Comparison of ENCODE assay signal across 18 cellular contexts in the genomic region with DNA sequence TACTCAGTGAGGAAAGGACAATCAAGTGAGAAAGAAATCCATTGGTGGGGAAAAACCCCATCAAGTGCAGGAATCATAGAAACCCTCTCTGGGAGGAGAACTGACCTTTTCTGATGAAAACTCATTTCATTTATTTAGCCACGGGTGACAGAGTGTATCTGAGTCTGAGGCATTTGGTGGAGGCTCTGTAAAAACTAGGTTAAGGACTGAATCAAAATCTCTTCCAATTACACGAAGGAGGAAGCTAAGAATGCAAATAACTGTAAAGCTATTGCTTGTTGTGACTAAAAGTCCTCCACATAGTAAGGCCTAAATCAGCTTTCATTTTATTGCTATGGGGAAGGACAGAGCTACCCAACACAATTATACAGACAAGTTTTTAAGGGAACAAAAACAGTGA.
A peak's percentile ranks its signal among the peaks of the same experiment; 100 is the strongest.
DNase-seq lines count a peak whose midpoint lies in the region; ATAC-seq and TF ChIP-seq lines count a peak whose summit lies in the region.
"Had no signal": no experiment of that assay in that cellular context is flagged by ENCODE, and none has a peak within 500 bp of the region (broad histone marks: within the 10 kb centered on the region; RNA-seq: fewer than 3 reads in every experiment).

No MANE protein-coding gene starts in this region.

- no peaks in the 10 kb centered on the region for H3K36me3 Mint-ChIP-seq in endodermal cell (ENCODE audit: low read depth)
- no peaks in the 10 kb centered on the region for H3K36me3 Mint-ChIP-seq in activated CD4-positive, alpha-beta T cell treated with anti-CD3 and anti-CD28 coated beads for 36 hours (ENCODE audit: low read depth)
- H3K36me3 Mint-ChIP-seq: activated naive CD8-positive, alpha-beta T cell treated with anti-CD3 and anti-CD28 coated beads for 36 hours had no signal

- H3K27ac Mint-ChIP-seq in endodermal cell: peak overlapping the region; percentile 90
- H3K27ac Mint-ChIP-seq in activated CD4-positive, alpha-beta T cell treated with anti-CD3 and anti-CD28 coated beads for 36 hours: no peak overlapping the region
- H3K27ac Mint-ChIP-seq: activated CD4-positive, alpha-beta T cell treated with anti-CD3 and anti-CD28 coated beads, Interleukin-2, amount 10 ng/mL, durations not matched to agents 7 days and 5 days; activated naive CD8-positive, alpha-beta T cell treated with anti-CD3 and anti-CD28 coated beads for 36 hours; activated T-cell treated with anti-CD3 and anti-CD28 coated beads, Interleukin-2, amount 50 U/mL, for 24 hours; CD4-positive, alpha-beta T cell had no signal

- TF ChIP-seq POLR2A in transverse colon (IDR thresholded peaks at IDR 0.05): no peak

- H3K4me3 ChIP-seq in SK-N-SH (ENCODE audit: low read depth in 2 of 2, low read length in 1 of 2): no peak overlapping the region
- H3K4me3 ChIP-seq in endodermal cell (ENCODE audit: low read length): no peak overlapping the region
- H3K4me3 ChIP-seq in osteoblast (ENCODE audit: insufficient read depth, low read length): no peak overlapping the region
- no peak overlapping the region for H3K4me3 ChIP-seq in urinary bladder (ENCODE audit: low read depth, low read length)
- no peak overlapping the region for H3K4me3 ChIP-seq in BE2C (ENCODE audit: low read depth, low read length)
- no peak overlapping the region for H3K4me3 ChIP-seq in transverse colon
- H3K4me3 ChIP-seq: MG63 had no signal

- no peaks in the 10 kb centered on the region for H3K36me3 ChIP-seq in SK-N-SH (replicated peaks in 1 of 2; ENCODE audit: control insufficient read depth in 1 of 2, insufficient read depth in 2 of 2, low read length in 1 of 2)
- H3K36me3 ChIP-seq in endodermal cell (ENCODE audit: control insufficient read depth, insufficient read depth, low read length): no peaks in the 10 kb centered on the region
- no peaks in the 10 kb centered on the region for H3K36me3 ChIP-seq in osteoblast (ENCODE audit: insufficient read depth, low read length)
- H3K36me3 ChIP-seq in urinary bladder (ENCODE audit: insufficient read depth): no peaks in the 10 kb centered on the region
- H3K36me3 ChIP-seq in BE2C: no peaks in the 10 kb centered on the region
- no peaks in the 10 kb centered on the region for H3K36me3 ChIP-seq in transverse colon
- H3K36me3 ChIP-seq: MG63 had no signal

- DNase-seq in SK-N-SH (no peak), endodermal cell (no peak), osteoblast (ENCODE audit: insufficient read length, low spot score, missing footprints) (no peak), BE2C (no peak), transverse colon (no peak)
- DNase-seq in activated CD4-positive, alpha-beta T cell treated with anti-CD3 and anti-CD28 coated beads for 36 hours: no peak
- DNase-seq: activated CD4-positive, alpha-beta T cell treated with anti-CD3 and anti-CD28 coated beads, Interleukin-2, amount 10 ng/mL, durations not matched to agents 7 days and 5 days; activated naive CD8-positive, alpha-beta T cell treated with anti-CD3 and anti-CD28 coated beads for 36 hours; activated T-cell treated with anti-CD3 and anti-CD28 coated beads, Interleukin-2, amount 50 U/mL, for 24 hours; CD4-positive, alpha-beta T cell; MG63; NCI-H2029 treated with DMSO at 0.1 percent for 48 hours; T-helper 9 cell had no signal

- H3K9ac ChIP-seq in SK-N-SH: no peak overlapping the region
- peak overlapping the region; percentile 43 for H3K9ac ChIP-seq in endodermal cell (ENCODE audit: extremely low read depth, low read length, poor library complexity, severe bottlenecking)

- no peaks in the 10 kb centered on the region for H3K9me3 ChIP-seq in SK-N-SH
- H3K9me3 ChIP-seq in endodermal cell (ENCODE audit: control insufficient read depth, low read length): no peaks in the 10 kb centered on the region
- no peaks in the 10 kb centered on the region for H3K9me3 ChIP-seq in osteoblast (ENCODE audit: low read depth, low read length)
- no peaks in the 10 kb centered on the region for H3K9me3 ChIP-seq in BE2C
- H3K9me3 ChIP-seq in transverse colon: no peaks in the 10 kb centered on the region
- H3K9me3 ChIP-seq: MG63 had no signal

- H3K79me2 ChIP-seq in SK-N-SH (ENCODE audit: insufficient read depth) (no peaks in the 10 kb centered on the region), osteoblast (ENCODE audit: insufficient read depth, low read length) (no peaks in the 10 kb centered on the region)

- ATAC-seq in SK-N-SH treated with all-trans-retinoic acid at 6 μM for 48 hours: no peak
- ATAC-seq in activated CD4-positive, alpha-beta T cell treated with anti-CD3 and anti-CD28 coated beads for 36 hours: no peak
- ATAC-seq: esophagus mucosa, left lobe of liver had no signal

- intact Hi-C loops in transverse colon (cut with DNase I; ENCODE audit: low total_unique reads): no loop called here
- intact Hi-C loops in activated CD4-positive, alpha-beta T cell treated with anti-CD3 and anti-CD28 coated beads for 36 hours (cut with DNase I, micrococcal nuclease): no loop called here

- TF ChIP-seq EP300 in SK-N-SH (IDR thresholded peaks at IDR 0.05; ENCODE audit: borderline replicate concordance in 1 of 2, low read depth in 1 of 2, low read length in 1 of 2): no peak
- TF ChIP-seq EP300 in transverse colon (IDR thresholded peaks at IDR 0.05; ENCODE audit: low read depth): no peak

- TF ChIP-seq CTCF in SK-N-SH (IDR thresholded peaks at IDR 0.05) (no peak), endodermal cell (conservative IDR thresholded peaks at IDR 0.05) (no peak), osteoblast (IDR thresholded peaks at IDR 0.05; ENCODE audit: extremely low read depth, low read depth, low read length) (no peak), BE2C (IDR thresholded peaks at IDR 0.05; ENCODE audit: low read depth, low read length) (no peak), transverse colon (IDR thresholded peaks at IDR 0.05) (no peak)

- no peak for TF ChIP-seq RAD21 in SK-N-SH (IDR thresholded peaks at IDR 0.05; ENCODE audit: low read length)

- H3K9me3 Mint-ChIP-seq in endodermal cell: no peaks in the 10 kb centered on the region
- no peaks in the 10 kb centered on the region for H3K9me3 Mint-ChIP-seq in activated CD4-positive, alpha-beta T cell treated with anti-CD3 and anti-CD28 coated beads for 36 hours (ENCODE audit: low read depth)
- H3K9me3 Mint-ChIP-seq: activated CD4-positive, alpha-beta T cell treated with anti-CD3 and anti-CD28 coated beads, Interleukin-2, amount 10 ng/mL, durations not matched to agents 7 days and 5 days; activated naive CD8-positive, alpha-beta T cell treated with anti-CD3 and anti-CD28 coated beads for 36 hours; activated T-cell treated with anti-CD3 and anti-CD28 coated beads, Interleukin-2, amount 50 U/mL, for 24 hours; CD4-positive, alpha-beta T cell had no signal

- peaks cover 16% of the 10 kb centered on the region for H3F3A ChIP-seq in SK-N-SH (replicated peaks; ENCODE audit: insufficient read depth)

- H3K4me3 Mint-ChIP-seq in endodermal cell: no peak overlapping the region
- H3K4me3 Mint-ChIP-seq in activated CD4-positive, alpha-beta T cell treated with anti-CD3 and anti-CD28 coated beads for 36 hours: no peak overlapping the region
- H3K4me3 Mint-ChIP-seq: activated CD4-positive, alpha-beta T cell treated with anti-CD3 and anti-CD28 coated beads, Interleukin-2, amount 10 ng/mL, durations not matched to agents 7 days and 5 days; activated naive CD8-positive, alpha-beta T cell treated with anti-CD3 and anti-CD28 coated beads for 36 hours; activated T-cell treated with anti-CD3 and anti-CD28 coated beads, Interleukin-2, amount 50 U/mL, for 24 hours; CD4-positive, alpha-beta T cell had no signal

- H3K9me2 ChIP-seq in SK-N-SH: no peaks in the 10 kb centered on the region

- no peaks in the 10 kb centered on the region for H3K27me3 Mint-ChIP-seq in endodermal cell (ENCODE audit: insufficient read depth)
- H3K27me3 Mint-ChIP-seq in activated CD4-positive, alpha-beta T cell treated with anti-CD3 and anti-CD28 coated beads for 36 hours: peaks cover 2% of the 10 kb centered on the region

- in situ Hi-C loops in transverse colon (cut with MboI; ENCODE audit: low pct_ligation_motif_present in 1 of 4, low pct_unique_long_range_greater_than_20kb in 1 of 4, low sequenced_read_pairs in 3 of 4): no loop called here

- 79% methylated on average over 2 of the region's 2 CpGs for WGBS in SK-N-SH (ENCODE audit: low lambda C conversion rate)
- WGBS in endodermal cell (ENCODE audit: insufficient coverage in 1 of 2, insufficient read length in 1 of 2), 2 experiments: 90 to 100% methylated on average over 1 to 2 of the region's 2 CpGs
- 37% methylated on average over 2 of the region's 2 CpGs for WGBS in urinary bladder
- WGBS in transverse colon (ENCODE audit: low coverage in 1 of 2), 2 donors: 27 to 33% methylated on average over 2 of the region's 2 CpGs

- peaks cover 41% of the 10 kb centered on the region for H3K4me1 Mint-ChIP-seq in endodermal cell
- H3K4me1 Mint-ChIP-seq in activated CD4-positive, alpha-beta T cell treated with anti-CD3 and anti-CD28 coated beads for 36 hours: peaks cover 7% of the 10 kb centered on the region
- H3K4me1 Mint-ChIP-seq: activated CD4-positive, alpha-beta T cell treated with anti-CD3 and anti-CD28 coated beads, Interleukin-2, amount 10 ng/mL, durations not matched to agents 7 days and 5 days had no signal

- H3K4me1 ChIP-seq in SK-N-SH (ENCODE audit: control insufficient read depth in 1 of 2, insufficient read depth in 2 of 2, low read depth in 1 of 2, low read length in 1 of 2) (peaks cover 2 to 37% of the 10 kb centered on the region in 2 experiments), endodermal cell (ENCODE audit: control insufficient read depth, insufficient read depth, low read length) (peaks cover 10% of the 10 kb centered on the region), osteoblast (ENCODE audit: insufficient read depth, low read length) (peaks cover 57% of the 10 kb centered on the region), urinary bladder (ENCODE audit: insufficient read depth) (no peaks in the 10 kb centered on the region), BE2C (no peaks in the 10 kb centered on the region), transverse colon (peaks cover 0 to 36% (median 15%) of the 10 kb centered on the region in 4 donors)

- H3K27ac ChIP-seq in SK-N-SH (ENCODE audit: low read depth in 2 of 2, low read length in 1 of 2): peak overlapping the region; percentile 69 to 74
- no peak overlapping the region for H3K27ac ChIP-seq in endodermal cell (ENCODE audit: low read depth, low read length)
- H3K27ac ChIP-seq in osteoblast (ENCODE audit: low read depth, low read length): peak overlapping the region; percentile 99
- peak overlapping the region; percentile 23 for H3K27ac ChIP-seq in urinary bladder (ENCODE audit: low read depth)
- H3K27ac ChIP-seq in transverse colon: peak overlapping the region in 2 of 4 donors; percentile 49 to 50
- H3K27ac ChIP-seq: 22Rv1 had no signal

- CTCF ChIA-PET in SK-N-SH (lab: Yijun Ruan, JAX): interaction anchor here (0.5 kb wide), 1 partner anchor 137 kb away, joined by 3 read pairs; no protein-coding TSS in a partner anchor
- CTCF ChIA-PET in activated CD4-positive, alpha-beta T cell treated with anti-CD3 and anti-CD28 coated beads for 36 hours (lab: Charles Lee): interaction anchor here (0.7 to 0.8 kb wide), 2 partner anchors 25 to 81 kb away, joined by 3 read pairs; no protein-coding TSS in a partner anchor

- H2AFZ ChIP-seq in SK-N-SH (ENCODE audit: low read depth) (peak overlapping the region; percentile 67; the same call in 1 of the 2 replicates), osteoblast (ENCODE audit: low read length) (peak overlapping the region; percentile 60)

- H4K20me1 ChIP-seq in SK-N-SH (ENCODE audit: insufficient read depth) (no peaks in the 10 kb centered on the region), osteoblast (ENCODE audit: insufficient read depth, low read length) (no peaks in the 10 kb centered on the region)

- H3K4me2 ChIP-seq in SK-N-SH: no peak overlapping the region
- H3K4me2 ChIP-seq in osteoblast (ENCODE audit: insufficient read depth, low read length): no peak overlapping the region

- POLR2A ChIA-PET in SK-N-SH (lab: Yijun Ruan, JAX): no interaction called here
- POLR2A ChIA-PET in activated CD4-positive, alpha-beta T cell treated with anti-CD3 and anti-CD28 coated beads for 36 hours (lab: Charles Lee): no interaction called here

- H3K27me3 ChIP-seq in SK-N-SH (ENCODE audit: insufficient read depth) (no peaks in the 10 kb centered on the region), endodermal cell (ENCODE audit: control insufficient read depth, insufficient read depth, low read length, poor library complexity, severe bottlenecking) (no peaks in the 10 kb centered on the region), osteoblast (ENCODE audit: insufficient read depth, low read length) (no peaks in the 10 kb centered on the region), BE2C (no peaks in the 10 kb centered on the region), transverse colon (no peaks in the 10 kb centered on the region)
- H3K27me3 ChIP-seq: MG63 had no signal
